8 cellular contexts compared by ENCODE assay signal in genomic region chr5:172932313-172933017, GRCh38.
DNase-seq lines count a peak whose midpoint lies in the region; ATAC-seq and TF ChIP-seq lines count a peak whose summit lies in the region.

No MANE protein-coding gene starts in this region.

- H3K27me3 Mint-ChIP-seq in effector memory CD8-positive, alpha-beta T cell, result no peaks in the 10 kb centered on the region

- peak overlapping the region in 1 of 2 donors; percentile 59 for H3K27ac Mint-ChIP-seq in effector memory CD8-positive, alpha-beta T cell

- no peak overlapping the region for H3K4me3 Mint-ChIP-seq in effector memory CD8-positive, alpha-beta T cell

- peaks cover 6 to 7% of the 10 kb centered on the region in 2 donors for H3K4me1 Mint-ChIP-seq in effector memory CD8-positive, alpha-beta T cell (ENCODE audit: low read depth in 2 of 2)

- H3K4me3 ChIP-seq in GM12865 (ENCODE audit: low read depth, low read length), result no peak overlapping the region

- peak; percentile 94 for TF ChIP-seq CTCF in GM12865 (IDR thresholded peaks at IDR 0.05; ENCODE audit: insufficient read depth, low read depth, low read length, missing control alignments)

- DNase-seq in GM12865 (ENCODE audit: low read depth) (peak; percentile 78), NCI-H526 treated with DMSO at 0.1 percent for 48 hours (lab: John Stamatoyannopoulos, UW) (peak; percentile 0), midbrain (lab: John Stamatoyannopoulos, UW) (peak; percentile 54), amniotic stem cell (lab: John Stamatoyannopoulos, UW) (no peak)
- peak; percentile 88 for DNase-seq in activated CD8-positive, alpha-beta memory T cell treated with anti-CD3 and anti-CD28 coated beads for 24 hours
- peak; percentile 67 to 75 (median 71) for DNase-seq in effector memory CD8-positive, alpha-beta T cell
- peak; percentile 53 to 58 for DNase-seq in stimulated activated CD8-positive, alpha-beta memory T cell treated with anti-CD3 and anti-CD28 coated beads, Interleukin-2, amount 100 ng/mL, for 48 hours (ENCODE audit: low read depth in 2 of 2)

- peaks cover 18% of the 10 kb centered on the region for H3K36me3 Mint-ChIP-seq in effector memory CD8-positive, alpha-beta T cell (ENCODE audit: insufficient read depth)

- peak; percentile 62 for ATAC-seq in HG02763 (IDR thresholded peaks at IDR 0.05; ENCODE audit: unreplicated experiment)
- peak; percentile 100 for ATAC-seq in effector memory CD8-positive, alpha-beta T cell (replicated peaks)

- H3K9me3 Mint-ChIP-seq in effector memory CD8-positive, alpha-beta T cell, result no peaks in the 10 kb centered on the region
